Comparison of ENCODE assay signal across 12 cellular contexts in the genomic region with DNA sequence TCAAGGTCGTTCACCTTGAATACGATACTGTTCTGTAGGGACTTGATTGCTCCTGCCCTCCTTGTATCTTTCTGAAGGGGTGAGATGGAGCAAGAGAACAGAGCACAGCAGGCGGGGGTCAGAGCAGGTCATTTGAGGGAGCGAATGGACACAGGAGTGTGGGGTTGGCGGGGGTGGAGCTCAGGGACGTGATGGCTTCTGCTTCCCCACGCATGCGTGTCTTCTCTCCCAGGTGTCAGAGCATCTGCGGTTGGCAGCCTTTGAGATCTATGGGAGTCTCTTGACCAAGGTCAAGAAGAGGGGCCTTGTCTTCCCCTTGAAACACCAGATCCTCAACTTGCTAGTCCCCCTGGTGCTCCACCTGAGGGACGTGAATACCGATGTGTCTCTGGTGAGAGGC.
DNase-seq lines count a peak whose midpoint lies in the region; TF ChIP-seq lines count a peak whose summit lies in the region.
"Had no signal": no experiment of that assay in that cellular context is flagged by ENCODE, and none has a peak within 500 bp of the region (broad histone marks: within the 10 kb centered on the region; RNA-seq: fewer than 3 reads in every experiment).

No MANE protein-coding gene starts in this region.

- H3K4me3 ChIP-seq in spleen: no peak overlapping the region
- H3K4me3 ChIP-seq: A549, BLaER1 had no signal

- no peak for TF ChIP-seq POLR2A in spleen (IDR thresholded peaks at IDR 0.05)

- DNase-seq in AG20443 (ENCODE audit: low spot score) (peak; percentile 5), D341Med (ENCODE audit: low spot score) (peak; percentile 26), chondrocyte (ENCODE audit: low spot score) (peak; percentile 85), spleen (peak; percentile 29), AG08396 (ENCODE audit: low spot score) (no peak)
- DNase-seq in activated CD4-positive, CD25-positive, alpha-beta regulatory T cell (lab: John Stamatoyannopoulos, UW): no peak
- DNase-seq: AML-193; CD4-positive, CD25-positive, alpha-beta regulatory T cell; DND-41; GDM1 had no signal

- H3K27me3 Mint-ChIP-seq in chondrocyte (ENCODE audit: low read depth): peaks cover 3% of the 10 kb centered on the region

- H3K4me1 ChIP-seq in spleen: no peaks in the 10 kb centered on the region
- H3K4me1 ChIP-seq: A549 had no signal

- no peaks in the 10 kb centered on the region for H3K9me3 Mint-ChIP-seq in chondrocyte (ENCODE audit: low read depth)
- H3K9me3 Mint-ChIP-seq: CD4-positive, CD25-positive, alpha-beta regulatory T cell had no signal

- no peak overlapping the region for H3K27ac ChIP-seq in spleen
- H3K27ac ChIP-seq: A549, BLaER1 had no signal

- no peak overlapping the region for H3K4me3 Mint-ChIP-seq in chondrocyte (ENCODE audit: unreplicated experiment)
- H3K4me3 Mint-ChIP-seq: CD4-positive, CD25-positive, alpha-beta regulatory T cell had no signal

- H3K9me3 ChIP-seq in spleen: no peaks in the 10 kb centered on the region
- H3K9me3 ChIP-seq: A549, BLaER1 had no signal

- no peak overlapping the region for H3K27ac Mint-ChIP-seq in chondrocyte (ENCODE audit: unreplicated experiment)
- H3K27ac Mint-ChIP-seq: CD4-positive, CD25-positive, alpha-beta regulatory T cell had no signal

- H3K27me3 ChIP-seq in spleen (replicated peaks in 1 of 7): no peaks in the 10 kb centered on the region
- H3K27me3 ChIP-seq: BLaER1 had no signal

- TF ChIP-seq CTCF in chondrocyte (IDR thresholded peaks at IDR 0.05) (no peak), spleen (IDR thresholded peaks at IDR 0.05 in 8 of 11, conservative IDR thresholded peaks at IDR 0.05 in 3 of 11) (no peak)

- WGBS in spleen, 5 donors: 89 to 96% (median 93%) methylated on average over 10 to 11 of the region's 11 CpGs

- H3K4me1 Mint-ChIP-seq in chondrocyte (ENCODE audit: low read depth): no peaks in the 10 kb centered on the region

- intact Hi-C loops in spleen (cut with DNase I; ENCODE audit: low total_unique reads): no loop called here

- H3K36me3 ChIP-seq in spleen: no peaks in the 10 kb centered on the region
- H3K36me3 ChIP-seq: BLaER1 had no signal

- H3K36me3 Mint-ChIP-seq in chondrocyte (ENCODE audit: low read depth): peaks cover 1% of the 10 kb centered on the region
- H3K36me3 Mint-ChIP-seq: CD4-positive, CD25-positive, alpha-beta regulatory T cell had no signal

Comparison
In these comparisons a context has a peak if more than half of its experiments do, and no peak if none do; other contexts are left out.
1. DNase-seq: peak in AG20443 (single experiment), D341Med (single experiment), chondrocyte (single experiment) and spleen (single experiment); none in activated CD4-positive, CD25-positive, alpha-beta regulatory T cell (0 of 4) and AG08396 (single experiment).